Comparison of ENCODE assay signal across 11 cellular contexts in genomic region chr7:8357536-8357935, GRCh38.
"Had no signal": no experiment of that assay in that cellular context is flagged by ENCODE, and none has a peak within 500 bp of the region (broad histone marks: within the 10 kb centered on the region; RNA-seq: fewer than 3 reads in every experiment).

No MANE protein-coding gene starts in this region.

- DNase-seq: activated CD4-positive, alpha-beta T cell treated with anti-CD3 and anti-CD28 coated beads for 4 hours; activated naive CD4-positive, alpha-beta T cell treated with Interleukin-2 at 50 U/mL for 16 hours; activated naive CD8-positive, alpha-beta T cell treated with anti-CD3 and anti-CD28 coated beads, Interleukin-2, amount 50 U/mL, for 24 hours; foreskin fibroblast; heart left ventricle; left lung; mesendoderm; nephron progenitor cell; stimulated activated CD4-positive, alpha-beta T cell treated with anti-CD3 and anti-CD28 coated beads, Interleukin-2, amount 100 ng/mL, for 48 hours; stimulated activated naive CD8-positive, alpha-beta T cell treated with anti-CD3 and anti-CD28 coated beads, Interleukin-15, Interleukin-2, amounts not matched to agents 100 U/mL and 50 U/mL, for 24 hours; WERI-Rb-1 had no signal

- ATAC-seq: activated naive CD8-positive, alpha-beta T cell treated with anti-CD3 and anti-CD28 coated beads, Interleukin-2, amount 50 U/mL, for 24 hours; heart left ventricle; left lung; stimulated activated naive CD8-positive, alpha-beta T cell treated with anti-CD3 and anti-CD28 coated beads, Interleukin-15, Interleukin-2, amounts not matched to agents 100 U/mL and 50 U/mL, for 24 hours had no signal
